ENCODE assay signal across 9 cellular contexts in genomic region chr1:9302745-9303524, GRCh38. TPM values are rescaled to one million over a fixed set of nuclear protein-coding genes. Genes with fewer than 3 reads are reported as not detected.
A peak's percentile ranks its signal among the peaks of the same experiment; 100 is the strongest.
DNase-seq lines count a peak whose midpoint lies in the region; ATAC-seq and TF ChIP-seq lines count a peak whose summit lies in the region.
"Had no signal": no experiment of that assay in that cellular context is flagged by ENCODE, and none has a peak within 500 bp of the region (broad histone marks: within the 10 kb centered on the region; RNA-seq: fewer than 3 reads in every experiment).

No MANE protein-coding gene starts in this region.

- no peaks in the 10 kb centered on the region for H3K27me3 ChIP-seq in CD4-positive, CD25-positive, alpha-beta regulatory T cell (ENCODE audit: control insufficient read depth, insufficient read depth, low read length)
- no peaks in the 10 kb centered on the region for H3K27me3 ChIP-seq in CD4-positive, alpha-beta memory T cell (ENCODE audit: insufficient read depth, low read length)

- peaks cover 5 to 51% (median 40%) of the 10 kb centered on the region in 4 donors for H3K4me1 Mint-ChIP-seq in CD4-positive, CD25-positive, alpha-beta regulatory T cell
- H3K4me1 Mint-ChIP-seq in CD4-positive, alpha-beta memory T cell = peaks cover 12 to 46% (median 24%) of the 10 kb centered on the region in 4 donors

- no peak overlapping the region for H3K27ac ChIP-seq in CD4-positive, CD25-positive, alpha-beta regulatory T cell (ENCODE audit: insufficient read depth, low read length, poor library complexity, severe bottlenecking)
- H3K27ac ChIP-seq in CD4-positive, alpha-beta memory T cell (ENCODE audit: low read depth, low read length) = no peak overlapping the region
- H3K27ac ChIP-seq: neutrophil had no signal

- no peaks in the 10 kb centered on the region for H3K9me3 ChIP-seq in CD4-positive, CD25-positive, alpha-beta regulatory T cell (ENCODE audit: control insufficient read depth in 2 of 2, low read length in 2 of 2)
- no peaks in the 10 kb centered on the region for H3K9me3 ChIP-seq in CD4-positive, alpha-beta memory T cell (ENCODE audit: control insufficient read depth in 1 of 2, low read length in 2 of 2)
- H3K9me3 ChIP-seq: neutrophil had no signal

- DNase-seq in CD4-positive, CD25-positive, alpha-beta regulatory T cell = no peak
- DNase-seq in NCI-H460 (ENCODE audit: extremely low read depth, low read depth) (peak; percentile 43), epithelial cell of esophagus (ENCODE audit: low read depth) (peak; percentile 87), non-pigmented ciliary epithelial cell (ENCODE audit: low read depth) (peak; percentile 79)
- no peak for DNase-seq in activated T-cell treated with anti-CD3 and anti-CD28 coated beads, Interleukin-2, amount 50 U/mL, for 1 hour
- no peak for DNase-seq in CD4-positive, alpha-beta memory T cell
- DNase-seq in stimulated activated CD4-positive, alpha-beta T cell treated with anti-CD3 and anti-CD28 coated beads, Interleukin-15, amount 100 ng/mL, for 24 hours = no peak

- intact Hi-C loops in CD4-positive, alpha-beta memory T cell (cut with micrococcal nuclease) = no loop called here

- peak overlapping the region; percentile 7 to 81 (median 63) for H3K27ac Mint-ChIP-seq in CD4-positive, CD25-positive, alpha-beta regulatory T cell
- peak overlapping the region in 1 of 7 donors; percentile 26 for H3K27ac Mint-ChIP-seq in CD4-positive, alpha-beta memory T cell

- POLR2A ChIA-PET in CD4-positive, alpha-beta memory T cell (lab: Charles Lee; ENCODE audit: partially characterized antibody) = no interaction called here

- no peak for TF ChIP-seq CTCF in epithelial cell of esophagus (IDR thresholded peaks at IDR 0.05; ENCODE audit: insufficient read depth, low read depth, low read length, missing control alignments)

- no peaks in the 10 kb centered on the region for H3K27me3 Mint-ChIP-seq in CD4-positive, CD25-positive, alpha-beta regulatory T cell
- H3K27me3 Mint-ChIP-seq in CD4-positive, alpha-beta memory T cell = no peaks in the 10 kb centered on the region

- peaks cover 3% of the 10 kb centered on the region for H3K36me3 Mint-ChIP-seq in CD4-positive, CD25-positive, alpha-beta regulatory T cell
- H3K36me3 Mint-ChIP-seq in CD4-positive, alpha-beta memory T cell = peaks cover 0 to 4% of the 10 kb centered on the region in 2 donors

- H3K9me3 Mint-ChIP-seq in CD4-positive, CD25-positive, alpha-beta regulatory T cell = no peaks in the 10 kb centered on the region
- H3K9me3 Mint-ChIP-seq in CD4-positive, alpha-beta memory T cell = no peaks in the 10 kb centered on the region

- H3K4me3 Mint-ChIP-seq in CD4-positive, CD25-positive, alpha-beta regulatory T cell = no peak overlapping the region
- no peak overlapping the region for H3K4me3 Mint-ChIP-seq in CD4-positive, alpha-beta memory T cell

- H3K4me3 ChIP-seq in CD4-positive, CD25-positive, alpha-beta regulatory T cell (ENCODE audit: low read depth, low read length) = no peak overlapping the region
- no peak overlapping the region for H3K4me3 ChIP-seq in epithelial cell of esophagus (ENCODE audit: low read length)
- no peak overlapping the region for H3K4me3 ChIP-seq in CD4-positive, alpha-beta memory T cell (ENCODE audit: low read length in 2 of 2)

- H3K4me1 ChIP-seq in CD4-positive, CD25-positive, alpha-beta regulatory T cell (ENCODE audit: control insufficient read depth, insufficient read depth, low read length, poor library complexity, severe bottlenecking) = peaks cover 9% of the 10 kb centered on the region
- H3K4me1 ChIP-seq in CD4-positive, alpha-beta memory T cell (ENCODE audit: insufficient read depth, low read length) = no peaks in the 10 kb centered on the region

- no peak for TF ChIP-seq POLR2A in GM18505 (IDR thresholded peaks at IDR 0.05; ENCODE audit: borderline replicate concordance, extremely low read depth, insufficient read depth, insufficient read length)

- H3K36me3 ChIP-seq in CD4-positive, CD25-positive, alpha-beta regulatory T cell (ENCODE audit: control insufficient read depth, insufficient read depth, low read length) = peaks cover 7% of the 10 kb centered on the region
- H3K36me3 ChIP-seq in CD4-positive, alpha-beta memory T cell (ENCODE audit: insufficient read depth, low read length) = no peaks in the 10 kb centered on the region
- H3K36me3 ChIP-seq: neutrophil had no signal

- no peak for ATAC-seq in CD4-positive, CD25-positive, alpha-beta regulatory T cell (ENCODE audit: low read depth in 2 of 2)
- ATAC-seq in GM18505 (IDR thresholded peaks at IDR 0.05; ENCODE audit: unreplicated experiment) = no peak

- CTCF ChIA-PET in CD4-positive, alpha-beta memory T cell (lab: Charles Lee; ENCODE audit: partially characterized antibody) = no interaction called here

RNA-seq across cellular contexts. Expression of gene SPSB1, which starts 10.2 kb away (rescaled TPM):
- total RNA-seq in CD4-positive, CD25-positive, alpha-beta regulatory T cell = 19.7 TPM
- 10 to 100 TPM in 3 of 4 donors, 1 to 10 TPM in 1; 7.0 to 12.3 (median 11.9) TPM for polyA plus RNA-seq in CD4-positive, CD25-positive, alpha-beta regulatory T cell
- 11.6 and 14.4 TPM in 2 replicates for total RNA-seq in NCI-H460 (2014; rRNA removed; shearing (Covaris generic))
- polyA plus RNA-seq in NCI-H460 (2014; cell fraction: nucleus; rRNA removed) = 3.4 and 5.6 TPM in 2 replicates
- 1 to 10 TPM; 3.3 to 4.1 TPM for total RNA-seq in CD4-positive, alpha-beta memory T cell
- 1 to 10 TPM; 2.8 to 4.5 TPM for polyA plus RNA-seq in CD4-positive, alpha-beta memory T cell

Comparison
In these comparisons a context has a peak if more than half of its experiments do, and no peak if none do; other contexts are left out.
1. DNase-seq: peak in NCI-H460 (single experiment), epithelial cell of esophagus (single experiment) and non-pigmented ciliary epithelial cell (single experiment); none in CD4-positive, CD25-positive, alpha-beta regulatory T cell (0 of 3), activated T-cell treated with anti-CD3 and anti-CD28 coated beads, Interleukin-2, amount 50 U/mL, for 1 hour (single experiment), CD4-positive, alpha-beta memory T cell (0 of 5) and stimulated activated CD4-positive, alpha-beta T cell treated with anti-CD3 and anti-CD28 coated beads, Interleukin-15, amount 100 ng/mL, for 24 hours (single experiment).